27 cellular contexts compared by ENCODE assay signal in the genomic region with DNA sequence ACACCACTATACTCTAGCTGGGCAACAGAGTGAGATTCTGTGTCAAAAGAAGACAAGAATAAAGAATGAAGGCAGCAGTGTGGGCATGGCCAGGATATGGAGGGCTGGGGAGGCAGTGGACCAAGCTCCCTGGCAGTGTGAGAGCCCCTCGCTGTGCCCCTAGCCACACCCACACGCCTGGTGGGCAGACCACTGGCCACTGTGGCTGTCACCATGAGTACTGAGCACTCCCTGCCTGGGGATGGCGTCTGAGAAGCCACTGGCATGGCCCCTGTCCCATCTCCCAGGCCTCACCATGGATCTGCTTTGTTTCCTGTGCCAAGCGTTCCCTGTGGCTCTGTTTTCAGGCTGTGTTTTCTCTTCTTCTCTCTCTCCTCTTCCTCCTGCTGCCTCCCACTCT. TPM values are rescaled to one million over a fixed set of nuclear protein-coding genes. Genes with fewer than 3 reads are reported as not detected.
"Had no signal": no experiment of that assay in that cellular context is flagged by ENCODE, and none has a peak within 500 bp of the region (broad histone marks: within the 10 kb centered on the region; RNA-seq: fewer than 3 reads in every experiment).

No MANE protein-coding gene starts in this region.

- H3K9me3 ChIP-seq: breast epithelium, gastrocnemius medialis, tibial nerve had no signal

- H3K27me3 Mint-ChIP-seq: activated naive CD8-positive, alpha-beta T cell treated with anti-CD3 and anti-CD28 coated beads, Interleukin-2, amount 50 U/mL, for 24 hours had no signal

- ATAC-seq: activated naive CD8-positive, alpha-beta T cell treated with anti-CD3 and anti-CD28 coated beads, Interleukin-2, amount 50 U/mL, for 24 hours; effector memory CD8-positive, alpha-beta T cell; gastrocnemius medialis; left ventricle myocardium superior; right cardiac atrium had no signal

- H3K4me1 Mint-ChIP-seq: activated naive CD4-positive, alpha-beta T cell treated with anti-CD3 and anti-CD28 coated beads, Interleukin-2, amount 50 U/mL, for 24 hours; activated naive CD8-positive, alpha-beta T cell treated with anti-CD3 and anti-CD28 coated beads, Interleukin-2, amount 50 U/mL, for 24 hours; central memory CD8-positive, alpha-beta T cell had no signal

- H3K27me3 ChIP-seq: breast epithelium, tibial nerve had no signal

- DNase-seq: activated CD4-positive, alpha-beta memory T cell treated with anti-CD3 and anti-CD28 coated beads for 36 hours; activated CD4-positive, alpha-beta T cell treated with anti-CD3 and anti-CD28 coated beads, Interleukin-2, amount 10 ng/mL, durations not matched to agents 24 days and 14 days; activated CD4-positive, CD25-positive, alpha-beta regulatory T cell treated with anti-CD3 and anti-CD28 coated beads, Interleukin-2, amount 50 U/mL, for 72 hours; activated CD8-positive, alpha-beta memory T cell treated with anti-CD3 and anti-CD28 coated beads, Interleukin-2, amount 50 U/mL, for 4 hours; activated naive CD8-positive, alpha-beta T cell treated with anti-CD3 and anti-CD28 coated beads, Interleukin-2, amount 50 U/mL, for 24 hours; activated T-cell treated with anti-CD3 and anti-CD28 coated beads, Interleukin-2, amount 50 U/mL, for 1 hour; amygdala; effector memory CD8-positive, alpha-beta T cell; erythroblast; gastrocnemius medialis; glutamatergic neuron; left ventricle myocardium superior; naive B cell; occipital lobe; right cardiac atrium; stimulated activated CD4-positive, alpha-beta T cell treated with anti-CD3 and anti-CD28 coated beads, Interleukin-2, amount 100 ng/mL, for 48 hours; stimulated activated naive CD4-positive, alpha-beta T cell treated with Interleukin-2 at 50 U/mL for 16 hours; T-helper 2 cell had no signal

- FAIRE-seq: islet of Langerhans had no signal

- H3K27ac ChIP-seq: coronary artery, gastrocnemius medialis had no signal

- H3K27ac Mint-ChIP-seq: activated CD4-positive, alpha-beta memory T cell treated with anti-CD3 and anti-CD28 coated beads for 36 hours; activated CD4-positive, alpha-beta T cell treated with anti-CD3 and anti-CD28 coated beads, Interleukin-2, amount 10 ng/mL, durations not matched to agents 24 days and 14 days; activated naive CD4-positive, alpha-beta T cell treated with anti-CD3 and anti-CD28 coated beads, Interleukin-2, amount 50 U/mL, for 24 hours; activated naive CD8-positive, alpha-beta T cell treated with anti-CD3 and anti-CD28 coated beads, Interleukin-2, amount 50 U/mL, for 24 hours; effector memory CD8-positive, alpha-beta T cell; mesothelial cell of epicardium; naive B cell had no signal

- H3K4me3 ChIP-seq: breast epithelium, coronary artery, gastrocnemius medialis, tibial nerve had no signal

- H3K9me3 Mint-ChIP-seq: activated CD4-positive, alpha-beta memory T cell treated with anti-CD3 and anti-CD28 coated beads for 36 hours; activated CD4-positive, alpha-beta T cell treated with anti-CD3 and anti-CD28 coated beads, Interleukin-2, amount 10 ng/mL, durations not matched to agents 24 days and 14 days; activated naive CD4-positive, alpha-beta T cell treated with anti-CD3 and anti-CD28 coated beads, Interleukin-2, amount 50 U/mL, for 24 hours; activated naive CD8-positive, alpha-beta T cell treated with anti-CD3 and anti-CD28 coated beads, Interleukin-2, amount 50 U/mL, for 24 hours; central memory CD8-positive, alpha-beta T cell; effector memory CD8-positive, alpha-beta T cell; neural crest cell had no signal

- H3K36me3 ChIP-seq: breast epithelium, gastrocnemius medialis, tibial nerve had no signal

- H3K4me3 Mint-ChIP-seq: activated CD4-positive, alpha-beta memory T cell treated with anti-CD3 and anti-CD28 coated beads for 36 hours; activated CD4-positive, alpha-beta T cell treated with anti-CD3 and anti-CD28 coated beads, Interleukin-2, amount 10 ng/mL, durations not matched to agents 24 days and 14 days; activated naive CD4-positive, alpha-beta T cell treated with anti-CD3 and anti-CD28 coated beads, Interleukin-2, amount 50 U/mL, for 24 hours; activated naive CD8-positive, alpha-beta T cell treated with anti-CD3 and anti-CD28 coated beads, Interleukin-2, amount 50 U/mL, for 24 hours; central memory CD8-positive, alpha-beta T cell; effector memory CD8-positive, alpha-beta T cell; mesothelial cell of epicardium; naive B cell; neural crest cell had no signal

- H3K36me3 Mint-ChIP-seq: activated CD4-positive, alpha-beta memory T cell treated with anti-CD3 and anti-CD28 coated beads for 36 hours; activated naive CD4-positive, alpha-beta T cell treated with anti-CD3 and anti-CD28 coated beads, Interleukin-2, amount 50 U/mL, for 24 hours; mesothelial cell of epicardium; naive B cell had no signal

RNA-seq across cellular contexts. Expression of a gene that starts 51.7 kb away (rescaled TPM):
- total RNA-seq: activated CD4-positive, alpha-beta memory T cell treated with anti-CD3 and anti-CD28 coated beads for 36 hours; activated CD4-positive, alpha-beta T cell treated with anti-CD3 and anti-CD28 coated beads, Interleukin-2, amount 10 ng/mL, durations not matched to agents 24 days and 14 days; activated CD8-positive, alpha-beta memory T cell treated with anti-CD3 and anti-CD28 coated beads for 36 hours had no signal
